ENCODE assay signal across 17 cellular contexts in genomic region chr9:83932001-83932400, GRCh38.
A peak's percentile ranks its signal among the peaks of the same experiment; 100 is the strongest.
DNase-seq lines count a peak whose midpoint lies in the region; ATAC-seq and TF ChIP-seq lines count a peak whose summit lies in the region.
"Had no signal": no experiment of that assay in that cellular context is flagged by ENCODE, and none has a peak within 500 bp of the region (broad histone marks: within the 10 kb centered on the region; RNA-seq: fewer than 3 reads in every experiment).

No MANE protein-coding gene starts in this region.

- peak overlapping the region; percentile 18 for H3K27ac ChIP-seq in neutrophil
- H3K27ac ChIP-seq: BLaER1 had no signal

- TF ChIP-seq CTCF in neutrophil (IDR thresholded peaks at IDR 0.05) = no peak

- DNase-seq in HCEC 1CT (peak; percentile 3), MV-4-11 (lab: John Stamatoyannopoulos, UW) (peak; percentile 23), adipocyte (ENCODE audit: low read depth) (peak; percentile 19), GM03348 (ENCODE audit: low spot score) (no peak), NCI-H1436 (lab: John Stamatoyannopoulos, UW) (no peak)
- DNase-seq: EL; H9; NCI-H1417; NCI-H2029; NCI-H526; NK-92 treated with Interleukin-12 subunit alpha and Interleukin-12 subunit beta, amount 100 ng/mL, for 24 hours; PC-3; SK-N-SH had no signal

- H3K9ac ChIP-seq in adipocyte (ENCODE audit: low read length) = no peak overlapping the region
- H3K9ac ChIP-seq: BLaER1, SK-N-SH had no signal

- no peak for ATAC-seq in GM21381 (IDR thresholded peaks at IDR 0.05; ENCODE audit: unreplicated experiment)
- ATAC-seq: PC-3 had no signal

- H3K4me3 ChIP-seq in adipocyte (ENCODE audit: low read length) (no peak overlapping the region), neutrophil (ENCODE audit: low read depth in 1 of 2, low read length in 1 of 2) (no peak overlapping the region)
- H3K4me3 ChIP-seq: BLaER1, GM12878 had no signal

- H3K9me3 ChIP-seq in adipocyte (ENCODE audit: control insufficient read depth, low read length) = no peaks in the 10 kb centered on the region
- H3K9me3 ChIP-seq in neutrophil = no peaks in the 10 kb centered on the region
- H3K9me3 ChIP-seq: BLaER1, SK-N-SH had no signal

- H3K36me3 ChIP-seq in adipocyte (ENCODE audit: control insufficient read depth, insufficient read depth, low read length, severe bottlenecking) = no peaks in the 10 kb centered on the region
- no peaks in the 10 kb centered on the region for H3K36me3 ChIP-seq in neutrophil
- H3K36me3 ChIP-seq: BLaER1 had no signal

- H3K4me1 ChIP-seq in adipocyte (ENCODE audit: control insufficient read depth, insufficient read depth, low read length) = peaks cover 39% of the 10 kb centered on the region
- H3K4me1 ChIP-seq in neutrophil (ENCODE audit: control insufficient read depth in 1 of 2, insufficient read depth in 1 of 2, low read depth in 1 of 2, low read length in 1 of 2) = peaks cover 52 to 60% of the 10 kb centered on the region in 2 experiments
- H3K4me1 ChIP-seq: BLaER1 had no signal

- H3K27me3 ChIP-seq in adipocyte (replicated peaks; ENCODE audit: control insufficient read depth, insufficient read depth, low read length) (no peaks in the 10 kb centered on the region), neutrophil (no peaks in the 10 kb centered on the region)
- H3K27me3 ChIP-seq: BLaER1 had no signal

Comparison
In these comparisons a context has a peak if more than half of its experiments do, and no peak if none do; other contexts are left out.
1. DNase-seq: peak in HCEC 1CT (single experiment), MV-4-11 (single experiment) and adipocyte (single experiment); none in GM03348 (single experiment) and NCI-H1436 (single experiment).